ENCODE assay signal across 8 cellular contexts in genomic region chr3:49295489-49296058, GRCh38. TPM values are rescaled to one million over a fixed set of nuclear protein-coding genes. Genes with fewer than 3 reads are reported as not detected.
DNase-seq lines count a peak whose midpoint lies in the region; ATAC-seq and TF ChIP-seq lines count a peak whose summit lies in the region.

No MANE protein-coding gene starts in this region.

- intact Hi-C loops in natural killer cell (cut with micrococcal nuclease) (loop anchor here (1.0 kb wide), 1 partner anchor 154 kb away; no protein-coding TSS in a partner anchor), breast epithelium (cut with DNase I; ENCODE audit: low total_unique reads) (no loop called here)

- no peak overlapping the region for H3K4me3 ChIP-seq in breast epithelium

- H3K27me3 Mint-ChIP-seq in natural killer cell (ENCODE audit: low read depth in 2 of 2): no peaks in the 10 kb centered on the region
- no peaks in the 10 kb centered on the region for H3K27me3 Mint-ChIP-seq in natural killer cell treated with Interleukin-12 subunit alpha and Interleukin-12 subunit beta and Interleukin-15 and Interleukin-18, amount 100 ng/mL, for 72 hours
- no peaks in the 10 kb centered on the region for H3K27me3 Mint-ChIP-seq in activated CD8-positive, alpha-beta memory T cell treated with anti-CD3 and anti-CD28 coated beads, Interleukin-2, amount 10 ng/mL, durations not matched to agents 7 days and 5 days

- H3K4me3 Mint-ChIP-seq in natural killer cell: no peak overlapping the region
- no peak overlapping the region for H3K4me3 Mint-ChIP-seq in natural killer cell treated with Interleukin-12 subunit alpha and Interleukin-12 subunit beta and Interleukin-15 and Interleukin-18, amount 100 ng/mL, for 72 hours
- no peak overlapping the region for H3K4me3 Mint-ChIP-seq in activated CD8-positive, alpha-beta memory T cell treated with anti-CD3 and anti-CD28 coated beads, Interleukin-2, amount 10 ng/mL, durations not matched to agents 7 days and 5 days

- H3K27ac ChIP-seq in breast epithelium: no peak overlapping the region

- no peaks in the 10 kb centered on the region for H3K27me3 ChIP-seq in breast epithelium

- no peaks in the 10 kb centered on the region for H3K9me3 Mint-ChIP-seq in natural killer cell
- H3K9me3 Mint-ChIP-seq in natural killer cell treated with Interleukin-12 subunit alpha and Interleukin-12 subunit beta and Interleukin-15 and Interleukin-18, amount 100 ng/mL, for 72 hours: no peaks in the 10 kb centered on the region
- no peaks in the 10 kb centered on the region for H3K9me3 Mint-ChIP-seq in activated CD8-positive, alpha-beta memory T cell treated with anti-CD3 and anti-CD28 coated beads, Interleukin-2, amount 10 ng/mL, durations not matched to agents 7 days and 5 days (ENCODE audit: low read depth)

- TF ChIP-seq CTCF in natural killer cell (IDR thresholded peaks at IDR 0.05) (peak; percentile 69), breast epithelium (IDR thresholded peaks at IDR 0.05) (peak; percentile 25 to 49 (median 40))

- H3K9me3 ChIP-seq in breast epithelium: no peaks in the 10 kb centered on the region

- no peak for DNase-seq in natural killer cell
- no peak for DNase-seq in natural killer cell treated with Interleukin-12 subunit alpha and Interleukin-12 subunit beta and Interleukin-15 and Interleukin-18, amount 100 ng/mL, for 72 hours (ENCODE audit: low spot score)
- peak; percentile 18 for DNase-seq in RPMI8226
- DNase-seq in breast epithelium (ENCODE audit: low spot score in 2 of 2): no peak
- peak; percentile 57 to 60 for DNase-seq in lung microvascular endothelial cell (ENCODE audit: low read depth in 2 of 2)
- DNase-seq in activated CD8-positive, alpha-beta memory T cell treated with anti-CD3 and anti-CD28 coated beads, Interleukin-2, amount 10 ng/mL, durations not matched to agents 7 days and 5 days: no peak
- no peak for DNase-seq in occipital lobe (lab: John Stamatoyannopoulos, UW)

- no peak for TF ChIP-seq POLR2A in breast epithelium (IDR thresholded peaks at IDR 0.05)

- no peaks in the 10 kb centered on the region for H3K4me1 Mint-ChIP-seq in natural killer cell
- peaks cover 0 to 3% of the 10 kb centered on the region in 2 donors for H3K4me1 Mint-ChIP-seq in natural killer cell treated with Interleukin-12 subunit alpha and Interleukin-12 subunit beta and Interleukin-15 and Interleukin-18, amount 100 ng/mL, for 72 hours (ENCODE audit: low read depth in 2 of 2)
- H3K4me1 Mint-ChIP-seq in activated CD8-positive, alpha-beta memory T cell treated with anti-CD3 and anti-CD28 coated beads, Interleukin-2, amount 10 ng/mL, durations not matched to agents 7 days and 5 days: no peaks in the 10 kb centered on the region

- H3K27ac Mint-ChIP-seq in natural killer cell: peak overlapping the region; percentile 42 to 71
- no peak overlapping the region for H3K27ac Mint-ChIP-seq in natural killer cell treated with Interleukin-12 subunit alpha and Interleukin-12 subunit beta and Interleukin-15 and Interleukin-18, amount 100 ng/mL, for 72 hours
- no peak overlapping the region for H3K27ac Mint-ChIP-seq in activated CD8-positive, alpha-beta memory T cell treated with anti-CD3 and anti-CD28 coated beads, Interleukin-2, amount 10 ng/mL, durations not matched to agents 7 days and 5 days

- H3K4me1 ChIP-seq in breast epithelium: no peaks in the 10 kb centered on the region

- CTCF ChIA-PET in activated CD8-positive, alpha-beta memory T cell treated with anti-CD3 and anti-CD28 coated beads, Interleukin-2, amount 10 ng/mL, durations not matched to agents 7 days and 5 days (lab: Charles Lee): interaction anchor here (1.7 kb wide), 1 partner anchor 154 kb away, joined by 5 read pairs; no protein-coding TSS in a partner anchor

- H3K36me3 ChIP-seq in breast epithelium: peaks cover 9% of the 10 kb centered on the region

- H3K36me3 Mint-ChIP-seq in natural killer cell: peaks cover 7% of the 10 kb centered on the region
- H3K36me3 Mint-ChIP-seq in natural killer cell treated with Interleukin-12 subunit alpha and Interleukin-12 subunit beta and Interleukin-15 and Interleukin-18, amount 100 ng/mL, for 72 hours: peaks cover 13% of the 10 kb centered on the region
- peaks cover 53% of the 10 kb centered on the region for H3K36me3 Mint-ChIP-seq in activated CD8-positive, alpha-beta memory T cell treated with anti-CD3 and anti-CD28 coated beads, Interleukin-2, amount 10 ng/mL, durations not matched to agents 7 days and 5 days

- ATAC-seq in natural killer cell (peak; percentile 58 to 73 (median 63)), esophagus mucosa (no peak)
- no peak for ATAC-seq in natural killer cell treated with Interleukin-12 subunit alpha and Interleukin-12 subunit beta and Interleukin-15 and Interleukin-18, amount 100 ng/mL, for 72 hours
- ATAC-seq in activated CD8-positive, alpha-beta memory T cell treated with anti-CD3 and anti-CD28 coated beads, Interleukin-2, amount 10 ng/mL, durations not matched to agents 7 days and 5 days: no peak

RNA-seq across cellular contexts. Expression of gene C3orf62, which starts 18.5 kb away (rescaled TPM):
- total RNA-seq in natural killer cell (10 to 100 TPM in 2 of 3 donors, 1 to 10 TPM in 1; 8.8 to 12.7 (median 10.8) TPM), breast epithelium (1 to 10 TPM; 4.2 to 5.1 (median 4.3) TPM), lung microvascular endothelial cell (1.3 and 1.8 TPM in 2 replicates), occipital lobe (3.9 TPM), esophagus mucosa (4.5 TPM)
- 10 to 100 TPM; 10.7 to 18.1 TPM for total RNA-seq in natural killer cell treated with Interleukin-12 subunit alpha and Interleukin-12 subunit beta and Interleukin-15 and Interleukin-18, amount 100 ng/mL, for 72 hours
- total RNA-seq in activated CD8-positive, alpha-beta memory T cell treated with anti-CD3 and anti-CD28 coated beads, Interleukin-2, amount 10 ng/mL, durations not matched to agents 7 days and 5 days: 1 to 10 TPM; 7.0 to 7.1 TPM

RNA-seq across cellular contexts. Expression of gene USP4, which starts 44.3 kb away (rescaled TPM):
- total RNA-seq in natural killer cell (100 to 1,000 TPM; 110 to 138 (median 135) TPM), breast epithelium (10 to 100 TPM; 26.3 to 32.8 (median 29.9) TPM), lung microvascular endothelial cell (17.7 and 23.2 TPM in 2 replicates), occipital lobe (22.9 TPM), esophagus mucosa (38.7 TPM)
- total RNA-seq in natural killer cell treated with Interleukin-12 subunit alpha and Interleukin-12 subunit beta and Interleukin-15 and Interleukin-18, amount 100 ng/mL, for 72 hours: 100 to 1,000 TPM in 1 of 2 donors, 10 to 100 TPM in 1; 90.9 to 105 TPM
- total RNA-seq in activated CD8-positive, alpha-beta memory T cell treated with anti-CD3 and anti-CD28 coated beads, Interleukin-2, amount 10 ng/mL, durations not matched to agents 7 days and 5 days: 10 to 100 TPM; 79.9 to 84.5 TPM

Comparison
In these comparisons a context has a peak if more than half of its experiments do, and no peak if none do; other contexts are left out.
1. ATAC-seq: peak in natural killer cell (3 of 3); none in natural killer cell treated with Interleukin-12 subunit alpha and Interleukin-12 subunit beta and Interleukin-15 and Interleukin-18, amount 100 ng/mL, for 72 hours (0 of 2), activated CD8-positive, alpha-beta memory T cell treated with anti-CD3 and anti-CD28 coated beads, Interleukin-2, amount 10 ng/mL, durations not matched to agents 7 days and 5 days (single experiment) and esophagus mucosa (single experiment).
2. H3K27ac Mint-ChIP-seq: peak in natural killer cell (2 of 2); none in natural killer cell treated with Interleukin-12 subunit alpha and Interleukin-12 subunit beta and Interleukin-15 and Interleukin-18, amount 100 ng/mL, for 72 hours (0 of 2) and activated CD8-positive, alpha-beta memory T cell treated with anti-CD3 and anti-CD28 coated beads, Interleukin-2, amount 10 ng/mL, durations not matched to agents 7 days and 5 days (single experiment).
3. DNase-seq: peak in RPMI8226 (single experiment) and lung microvascular endothelial cell (2 of 2); none in natural killer cell (single experiment), natural killer cell treated with Interleukin-12 subunit alpha and Interleukin-12 subunit beta and Interleukin-15 and Interleukin-18, amount 100 ng/mL, for 72 hours (single experiment), breast epithelium (0 of 2), activated CD8-positive, alpha-beta memory T cell treated with anti-CD3 and anti-CD28 coated beads, Interleukin-2, amount 10 ng/mL, durations not matched to agents 7 days and 5 days (single experiment) and occipital lobe (single experiment).